ENCODE assay signal across 5 cellular contexts in the genomic region with DNA sequence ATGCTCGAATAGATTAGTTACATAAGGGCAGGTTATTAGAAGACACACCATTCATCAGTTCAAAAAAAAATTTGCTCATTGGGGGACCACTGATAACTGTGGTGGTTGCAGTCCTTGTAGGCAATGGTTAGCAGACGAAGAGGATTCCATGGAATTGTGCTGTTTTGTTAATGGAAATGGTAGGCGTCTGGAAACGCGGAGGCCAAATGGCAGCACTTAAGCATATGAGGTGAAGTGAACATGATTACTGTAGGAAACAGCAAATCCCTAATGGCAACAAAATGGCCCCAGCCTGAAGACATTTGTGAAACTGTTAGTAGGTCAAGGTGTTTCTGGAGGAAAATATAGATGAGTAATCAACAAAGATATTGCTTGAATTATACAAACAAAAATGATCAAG.
"Had no signal": no experiment of that assay in that cellular context is flagged by ENCODE, and none has a peak within 500 bp of the region (broad histone marks: within the 10 kb centered on the region; RNA-seq: fewer than 3 reads in every experiment).

No MANE protein-coding gene starts in this region.

- DNase-seq: GM23248, GOT3, H9, HCEC 1CT, IMR-90 had no signal
